ENCODE assay signal across 16 cellular contexts in the genomic region with DNA sequence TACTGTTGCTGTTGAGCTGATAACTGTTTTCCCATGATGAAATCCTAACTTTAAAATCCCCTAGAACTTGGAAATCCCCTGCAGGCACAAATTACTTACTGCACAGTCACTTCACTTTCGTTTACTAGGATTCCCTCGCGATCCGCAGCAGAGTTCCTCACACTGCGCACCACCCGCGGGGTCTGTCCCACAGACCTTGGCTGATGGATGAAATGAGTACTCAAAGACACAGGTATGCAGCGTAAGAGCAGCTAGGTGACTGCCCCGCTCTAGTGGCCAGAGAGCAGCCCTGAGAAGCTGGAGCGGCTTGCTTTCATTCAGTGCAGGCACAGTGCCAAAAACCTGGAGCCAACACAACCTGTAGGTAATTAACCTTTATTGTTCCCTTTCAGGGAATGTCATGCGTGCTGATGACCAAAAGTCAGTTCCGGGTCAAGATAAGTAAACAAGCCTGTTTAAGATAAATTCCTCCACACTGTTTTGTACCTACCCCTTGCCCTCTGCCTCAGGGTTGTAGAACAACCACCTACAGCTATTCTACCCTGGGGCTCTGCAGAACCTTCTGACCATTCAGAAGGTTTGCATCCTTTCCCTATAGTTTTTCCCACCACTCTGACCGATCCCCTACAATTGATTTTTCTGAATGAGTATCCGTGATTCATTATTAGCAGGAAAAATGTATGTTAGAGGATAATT.
DNase-seq lines count a peak whose midpoint lies in the region; ATAC-seq, FAIRE-seq and TF ChIP-seq lines count a peak whose summit lies in the region.
"Had no signal": no experiment of that assay in that cellular context is flagged by ENCODE, and none has a peak within 500 bp of the region (broad histone marks: within the 10 kb centered on the region; RNA-seq: fewer than 3 reads in every experiment).

No MANE protein-coding gene starts in this region.

- TF ChIP-seq CTCF in Panc1 (IDR thresholded peaks at IDR 0.05) (peak; percentile 20; the same call in 1 of the 2 replicates), fibroblast of pulmonary artery (IDR thresholded peaks at IDR 0.05; ENCODE audit: low read length, missing control alignments) (no peak), endothelial cell (IDR thresholded peaks at IDR 0.05; ENCODE audit: unreplicated experiment) (no peak), kidney (IDR thresholded peaks at IDR 0.05; ENCODE audit: borderline replicate concordance, extremely low read depth, insufficient read depth) (no peak), gastrocnemius medialis (IDR thresholded peaks at IDR 0.05 in 4 of 5, conservative IDR thresholded peaks at IDR 0.05 in 1 of 5) (no peak)

- no peaks in the 10 kb centered on the region for H3K9me3 Mint-ChIP-seq in endothelial cell (ENCODE audit: unreplicated experiment)

- POLR2A ChIA-PET in Panc1 (lab: Charles Lee), result no interaction called here

- intact Hi-C loops in Panc1 (cut with micrococcal nuclease; ENCODE audit: unreplicated experiment), result no loop called here
- intact Hi-C loops in kidney (cut with DNase I), result no loop called here
- intact Hi-C loops in gastrocnemius medialis (cut with DNase I; ENCODE audit: low total_unique reads), result no loop called here

- no TSS peak for BruUV-seq in Panc1 (replicated peaks; lab: Mats Ljungman, UMichigan)

- FAIRE-seq in H54 (lab: Jason Lieb, UNC) (peak; percentile 69), kidney (lab: Jason Lieb, UNC) (no peak)
- FAIRE-seq: G401.6 had no signal

- H3K9ac ChIP-seq in kidney (ENCODE audit: low read length in 2 of 2), result no peak overlapping the region
- H3K9ac ChIP-seq: BLaER1 had no signal

- no peaks in the 10 kb centered on the region for H3K27me3 Mint-ChIP-seq in endothelial cell (ENCODE audit: unreplicated experiment)

- no peak overlapping the region for H3K4me3 Mint-ChIP-seq in endothelial cell (ENCODE audit: unreplicated experiment)
- H3K4me3 Mint-ChIP-seq: stimulated activated effector memory CD8-positive, alpha-beta T cell treated with anti-CD3 and anti-CD28 coated beads, Interleukin-12 subunit alpha, Interleukin-12 subunit beta, amount 100 ng/mL, for 72 hours had no signal

- peak; percentile 94 for ATAC-seq in Panc1
- ATAC-seq in gastrocnemius medialis, result no peak
- ATAC-seq: PC-3; sciatic nerve; stimulated activated effector memory CD8-positive, alpha-beta T cell treated with anti-CD3 and anti-CD28 coated beads, Interleukin-12 subunit alpha, Interleukin-12 subunit beta, amount 100 ng/mL, for 72 hours had no signal

- no peak overlapping the region for H3K27ac Mint-ChIP-seq in endothelial cell (ENCODE audit: unreplicated experiment)
- H3K27ac Mint-ChIP-seq: stimulated activated effector memory CD8-positive, alpha-beta T cell treated with anti-CD3 and anti-CD28 coated beads, Interleukin-12 subunit alpha, Interleukin-12 subunit beta, amount 100 ng/mL, for 72 hours had no signal

- H3K4me1 ChIP-seq in Panc1 (ENCODE audit: control insufficient read depth, insufficient read depth, low read length), result peaks cover 24% of the 10 kb centered on the region
- H3K4me1 ChIP-seq in kidney (ENCODE audit: control insufficient read depth in 1 of 2, insufficient read depth in 1 of 2, low read depth in 1 of 2, low read length in 2 of 2), result no peaks in the 10 kb centered on the region
- no peaks in the 10 kb centered on the region for H3K4me1 ChIP-seq in gastrocnemius medialis
- H3K4me1 ChIP-seq: BLaER1 had no signal

- H3K36me3 ChIP-seq in Panc1 (ENCODE audit: control insufficient read depth, insufficient read depth, low read length), result no peaks in the 10 kb centered on the region
- H3K36me3 ChIP-seq in kidney (ENCODE audit: control insufficient read depth in 1 of 2, insufficient read depth in 2 of 2, low read length in 2 of 2), result no peaks in the 10 kb centered on the region
- no peaks in the 10 kb centered on the region for H3K36me3 ChIP-seq in gastrocnemius medialis
- H3K36me3 ChIP-seq: BLaER1 had no signal

- CTCF ChIA-PET in Panc1 (lab: Charles Lee), result no interaction called here

- H3K36me3 Mint-ChIP-seq in endothelial cell (ENCODE audit: low read depth, unreplicated experiment), result no peaks in the 10 kb centered on the region
- H3K36me3 Mint-ChIP-seq: stimulated activated effector memory CD8-positive, alpha-beta T cell treated with anti-CD3 and anti-CD28 coated beads, Interleukin-12 subunit alpha, Interleukin-12 subunit beta, amount 100 ng/mL, for 72 hours had no signal

- DNase-seq in COLO668 (lab: John Stamatoyannopoulos, UW; ENCODE audit: unreplicated experiment), result peak; percentile 38
- no peak for DNase-seq in H54 (ENCODE audit: insufficient read length, low spot score)
- DNase-seq in Panc1 (ENCODE audit: low read depth, low spot score), result peak; percentile 36
- DNase-seq in fibroblast of pulmonary artery (ENCODE audit: low read depth), result peak; percentile 5
- DNase-seq in endothelial cell (ENCODE audit: low spot score), result no peak
- DNase-seq in kidney, result no peak
- no peak for DNase-seq in gastrocnemius medialis
- DNase-seq in NCI-H187 treated with DMSO at 0.1 percent for 48 hours (lab: John Stamatoyannopoulos, UW), result no peak
- DNase-seq: activated gamma-delta T cell; NCI-H2081; PC-3; stimulated activated CD4-positive, alpha-beta T cell treated with anti-CD3 and anti-CD28 coated beads, Interleukin-4, amount 100 ng/mL, for 4 hours had no signal

- H3K27ac ChIP-seq in Panc1 (ENCODE audit: low read length), result peak overlapping the region; percentile 92
- no peak overlapping the region for H3K27ac ChIP-seq in kidney (ENCODE audit: low read depth in 2 of 2, low read length in 2 of 2)
- H3K27ac ChIP-seq in gastrocnemius medialis, result no peak overlapping the region
- H3K27ac ChIP-seq: BLaER1 had no signal

- H3K4me3 ChIP-seq in Panc1 (ENCODE audit: low read depth in 2 of 2, low read length in 2 of 2), result peak overlapping the region; percentile 51 to 74
- H3K4me3 ChIP-seq in fibroblast of pulmonary artery (replicated peaks; ENCODE audit: low read depth, low read length), result no peak overlapping the region
- H3K4me3 ChIP-seq in kidney (ENCODE audit: low read length in 2 of 2), result no peak overlapping the region
- H3K4me3 ChIP-seq in gastrocnemius medialis, result no peak overlapping the region
- H3K4me3 ChIP-seq: BLaER1 had no signal

- in situ Hi-C loops in Panc1 (cut with HindIII; ENCODE audit: low pct_unique_long_range_greater_than_20kb, low sequenced_read_pairs) (no loop called here), gastrocnemius medialis (cut with MboI; ENCODE audit: low sequenced_read_pairs in 4 of 4) (no loop called here)

- TF ChIP-seq POLR2A in H54 (IDR thresholded peaks at IDR 0.05; ENCODE audit: low read depth, low read length) (no peak), gastrocnemius medialis (IDR thresholded peaks at IDR 0.05) (no peak)

- H3K27me3 ChIP-seq in Panc1 (ENCODE audit: control insufficient read depth, insufficient read depth, low read length), result no peaks in the 10 kb centered on the region
- H3K27me3 ChIP-seq in gastrocnemius medialis, result no peaks in the 10 kb centered on the region
- H3K27me3 ChIP-seq: BLaER1 had no signal

- no peaks in the 10 kb centered on the region for H3K4me1 Mint-ChIP-seq in endothelial cell (ENCODE audit: unreplicated experiment)
- H3K4me1 Mint-ChIP-seq: stimulated activated effector memory CD8-positive, alpha-beta T cell treated with anti-CD3 and anti-CD28 coated beads, Interleukin-12 subunit alpha, Interleukin-12 subunit beta, amount 100 ng/mL, for 72 hours had no signal

- H3K9me3 ChIP-seq in Panc1 (ENCODE audit: control insufficient read depth, insufficient read depth, low read depth, low read length) (no peaks in the 10 kb centered on the region), kidney (ENCODE audit: control insufficient read depth in 1 of 2, low read length in 2 of 2) (peaks cover 0 to under 1% of the 10 kb centered on the region in 2 donors), gastrocnemius medialis (peaks cover 0 to 3% (median 0%) of the 10 kb centered on the region in 3 donors)
- H3K9me3 ChIP-seq: BLaER1 had no signal

Comparison
In these comparisons a context has a peak if more than half of its experiments do, and no peak if none do; other contexts are left out.
1. DNase-seq: peak in COLO668 (single experiment), Panc1 (single experiment) and fibroblast of pulmonary artery (single experiment); none in H54 (single experiment), endothelial cell (single experiment), kidney (single experiment), gastrocnemius medialis (0 of 2) and NCI-H187 treated with DMSO at 0.1 percent for 48 hours (single experiment).
2. H3K4me3 ChIP-seq: peak in Panc1 (2 of 2); none in fibroblast of pulmonary artery (single experiment), kidney (0 of 2) and gastrocnemius medialis (0 of 4).